In the genomic region with DNA sequence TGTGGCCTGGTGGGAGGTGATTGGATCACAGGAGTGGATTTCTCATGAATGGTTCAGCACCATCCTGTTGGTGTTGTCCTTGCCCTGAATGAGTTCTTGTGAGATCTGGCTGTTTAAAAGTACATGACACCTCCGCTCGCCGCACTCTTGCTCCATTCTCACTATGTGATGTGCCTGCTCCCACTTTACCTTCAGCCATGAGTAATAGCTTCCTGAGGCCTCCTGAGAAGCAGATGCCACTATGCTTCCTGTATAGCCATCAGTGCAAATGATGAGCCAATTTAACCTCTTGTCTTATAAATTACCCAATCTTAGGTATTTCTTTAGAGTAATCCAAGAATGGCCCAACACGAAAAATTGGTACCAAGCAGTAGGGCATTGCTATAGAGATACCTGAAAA, we compare ENCODE assay signal across 31 cellular contexts.
"Had no signal": no experiment of that assay in that cellular context is flagged by ENCODE, and none has a peak within 500 bp of the region (broad histone marks: within the 10 kb centered on the region; RNA-seq: fewer than 3 reads in every experiment).

No MANE protein-coding gene starts in this region.

- H3K9me3 ChIP-seq: adrenal gland, body of pancreas, breast epithelium, SJSA1, SK-N-SH had no signal

- FAIRE-seq: astrocyte, K562, TTC549 had no signal

- H3K27me3 ChIP-seq: adrenal gland, body of pancreas, breast epithelium, SJSA1 had no signal

- H3K4me2 ChIP-seq: SK-N-SH had no signal

- H3K36me3 ChIP-seq: adrenal gland, breast epithelium, SJSA1 had no signal

- DNase-seq: activated CD4-positive, alpha-beta T cell treated with anti-CD3 and anti-CD28 coated beads, Interleukin-2, amount 10 ng/mL, durations not matched to agents 7 days and 5 days; activated CD8-positive, alpha-beta T cell treated with anti-CD3 and anti-CD28 coated beads for 36 hours; activated effector memory CD4-positive, alpha-beta T cell treated with anti-CD3 and anti-CD28 coated beads, Interleukin-2, amount 50 U/mL, for 16 hours; activated naive CD4-positive, alpha-beta T cell treated with Interleukin-2 at 50 U/mL for 16 hours; activated T-cell treated with anti-CD3 and anti-CD28 coated beads, Interleukin-2, amount 50 U/mL, for 1 hour; adrenal gland; body of pancreas; NCI-H1048; NCI-H1105 treated with DMSO at 0.1 percent for 48 hours; NCI-H1436; NCI-H1694; NCI-H1930; NCI-H2081 treated with DMSO at 0.1 percent for 48 hours; NCI-H226; NCI-H446 treated with DMSO at 0.1 percent for 48 hours; NCI-H524; NCI-H69; RPMI8226; SHP77 treated with DMSO at 0.1 percent for 48 hours; SK-N-SH had no signal

- H3K4me3 ChIP-seq: adrenal gland, body of pancreas, breast epithelium, K562, SJSA1 had no signal

- H3K27ac ChIP-seq: body of pancreas, breast epithelium, SJSA1 had no signal

- ATAC-seq: activated CD8-positive, alpha-beta T cell treated with anti-CD3 and anti-CD28 coated beads for 36 hours; activated T-helper 17 cell treated with anti-CD3 and anti-CD28 coated beads, Interleukin-2, amount 50 U/mL, for 72 hours; body of pancreas; K562; Panc1 had no signal

- H3K4me3 Mint-ChIP-seq: activated CD4-positive, alpha-beta T cell treated with anti-CD3 and anti-CD28 coated beads, Interleukin-2, amount 10 ng/mL, durations not matched to agents 7 days and 5 days; activated CD8-positive, alpha-beta T cell treated with anti-CD3 and anti-CD28 coated beads for 36 hours; activated T-helper 17 cell treated with anti-CD3 and anti-CD28 coated beads, Interleukin-2, amount 50 U/mL, for 72 hours; T-helper 1 cell treated with Interleukin-12 subunit alpha and Interleukin-12 subunit beta and Interleukin-4 antibody, amounts not matched to agents 30 μg/mL and 1 μg/mL, for 36 hours; T-helper 2 cell treated with Interferon-gamma antibody and Interleukin-4, amounts not matched to agents 5 μg/mL and 100 μg/mL, for 36 hours had no signal

- H3K27ac Mint-ChIP-seq: activated CD4-positive, alpha-beta T cell treated with anti-CD3 and anti-CD28 coated beads, Interleukin-2, amount 10 ng/mL, durations not matched to agents 7 days and 5 days; activated CD8-positive, alpha-beta T cell treated with anti-CD3 and anti-CD28 coated beads for 36 hours; activated naive CD4-positive, alpha-beta T cell treated with anti-CD3 and anti-CD28 coated beads, Interleukin-2, amount 50 U/mL, for 72 hours; activated T-cell treated with anti-CD3 and anti-CD28 coated beads, Interleukin-2, amount 50 U/mL, for 72 hours; activated T-helper 17 cell treated with anti-CD3 and anti-CD28 coated beads, Interleukin-2, amount 50 U/mL, for 72 hours; T-helper 1 cell treated with Interleukin-12 subunit alpha and Interleukin-12 subunit beta and Interleukin-4 antibody, amounts not matched to agents 30 μg/mL and 1 μg/mL, for 36 hours; T-helper 2 cell treated with Interferon-gamma antibody and Interleukin-4, amounts not matched to agents 5 μg/mL and 100 μg/mL, for 36 hours had no signal

- H3K4me1 ChIP-seq: body of pancreas, SJSA1 had no signal

- H3K9me3 Mint-ChIP-seq: activated CD4-positive, alpha-beta T cell treated with anti-CD3 and anti-CD28 coated beads, Interleukin-2, amount 10 ng/mL, durations not matched to agents 7 days and 5 days; activated CD8-positive, alpha-beta T cell treated with anti-CD3 and anti-CD28 coated beads for 36 hours; T-helper 1 cell treated with Interleukin-12 subunit alpha and Interleukin-12 subunit beta and Interleukin-4 antibody, amounts not matched to agents 30 μg/mL and 1 μg/mL, for 36 hours; T-helper 2 cell treated with Interferon-gamma antibody and Interleukin-4, amounts not matched to agents 5 μg/mL and 100 μg/mL, for 36 hours had no signal
